Comparison of ENCODE assay signal across 14 cellular contexts in genomic region chr21:38342734-38343133, GRCh38.
"Had no signal": no experiment of that assay in that cellular context is flagged by ENCODE, and none has a peak within 500 bp of the region (broad histone marks: within the 10 kb centered on the region; RNA-seq: fewer than 3 reads in every experiment).

No MANE protein-coding gene starts in this region.

- H3K36me3 ChIP-seq: esophagus muscularis mucosa, spleen, stomach had no signal

- ATAC-seq: foreskin keratinocyte, psoas muscle, sciatic nerve had no signal

- DNase-seq: activated CD4-positive, alpha-beta T cell treated with anti-CD3 and anti-CD28 coated beads, Interleukin-2, amount 50 U/mL, for 1 hour; activated naive CD4-positive, alpha-beta T cell; activated naive CD8-positive, alpha-beta T cell treated with anti-CD3 and anti-CD28 coated beads, Interleukin-2, amount 10 ng/mL, durations not matched to agents 7 days and 5 days; activated T-cell treated with anti-CD3 and anti-CD28 coated beads for 4 hours; foreskin keratinocyte; glutamatergic neuron; nephron progenitor cell; occipital lobe; psoas muscle; spleen; stomach; T-helper 9 cell had no signal

- H3K9me3 ChIP-seq: esophagus muscularis mucosa, psoas muscle, spleen, stomach had no signal

- H3K4me1 ChIP-seq: esophagus muscularis mucosa, psoas muscle, spleen had no signal

- H3K4me3 ChIP-seq: esophagus muscularis mucosa, psoas muscle, spleen, stomach had no signal

- H3K27me3 ChIP-seq: foreskin keratinocyte, stomach had no signal

- H3K27ac ChIP-seq: esophagus muscularis mucosa, foreskin keratinocyte, psoas muscle, spleen had no signal
